ENCODE assay signal across 12 cellular contexts in the genomic region with DNA sequence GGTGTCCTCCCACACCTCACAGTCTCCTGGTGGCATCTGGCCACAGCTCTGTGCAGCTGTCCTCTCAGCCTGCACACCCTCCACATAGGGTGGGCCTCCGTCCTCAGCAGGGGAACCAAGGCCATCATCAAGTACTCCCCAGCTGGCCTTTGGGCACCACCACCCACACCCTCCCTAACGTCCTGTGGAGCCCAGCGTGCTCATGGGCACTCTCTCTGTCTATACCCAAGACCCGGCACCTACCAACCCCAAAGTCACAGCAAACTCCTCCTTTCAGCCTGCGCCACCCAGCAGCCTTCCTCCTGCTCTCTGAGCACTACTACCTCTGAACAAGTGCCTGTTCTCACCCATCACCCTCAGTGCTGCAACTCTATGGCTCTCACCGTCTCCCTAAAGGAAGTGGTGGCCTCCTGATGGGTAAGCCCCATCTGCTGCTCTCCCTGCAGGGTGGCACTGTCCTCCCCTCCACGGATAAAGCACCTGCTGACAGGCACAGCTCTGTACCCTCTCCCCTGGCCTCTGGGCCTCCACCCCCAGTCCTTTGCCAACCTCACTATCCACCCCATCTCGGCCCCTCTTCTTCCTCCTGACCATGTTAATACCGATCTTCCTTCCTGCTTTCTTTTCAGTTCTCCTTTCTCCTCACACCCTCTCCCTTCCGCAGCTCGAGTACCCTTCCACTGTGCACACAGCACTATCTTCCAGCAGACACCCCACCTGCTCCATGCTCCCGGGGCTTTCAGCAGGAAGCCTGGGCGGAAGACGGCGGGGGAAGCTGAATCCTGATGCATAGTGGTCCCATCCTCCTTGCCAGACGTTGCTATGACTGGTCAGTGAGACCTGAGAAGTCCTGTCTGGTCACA. TPM values are rescaled to one million over a fixed set of nuclear protein-coding genes. Genes with fewer than 3 reads are reported as not detected.
DNase-seq lines count a peak whose midpoint lies in the region; ATAC-seq, FAIRE-seq and TF ChIP-seq lines count a peak whose summit lies in the region.
"Had no signal": no experiment of that assay in that cellular context is flagged by ENCODE, and none has a peak within 500 bp of the region (broad histone marks: within the 10 kb centered on the region; RNA-seq: fewer than 3 reads in every experiment).

No MANE protein-coding gene starts in this region.

- H3K36me3 ChIP-seq in CD4-positive, alpha-beta memory T cell (ENCODE audit: insufficient read depth, low read length), result peaks cover 3% of the 10 kb centered on the region
- no peaks in the 10 kb centered on the region for H3K36me3 ChIP-seq in pancreas
- H3K36me3 ChIP-seq: HAP-1 had no signal

- no peak for ATAC-seq in pancreas

- no peak overlapping the region for H3K4me3 ChIP-seq in CD4-positive, alpha-beta memory T cell (ENCODE audit: low read length in 2 of 2)
- H3K4me3 ChIP-seq in Jurkat, Clone E6-1 (ENCODE audit: low read length), result no peak overlapping the region
- H3K4me3 ChIP-seq in pancreas, result no peak overlapping the region
- H3K4me3 ChIP-seq: HAP-1, suprapubic skin had no signal

- no peak overlapping the region for H3K4me3 Mint-ChIP-seq in CD4-positive, alpha-beta memory T cell
- H3K4me3 Mint-ChIP-seq in immature natural killer cell, result peak overlapping the region in 2 of 5 donors; percentile 18 to 36

- CTCF ChIA-PET in CD4-positive, alpha-beta memory T cell (lab: Charles Lee; ENCODE audit: partially characterized antibody), result no interaction called here

- no peaks in the 10 kb centered on the region for H3K27me3 Mint-ChIP-seq in CD4-positive, alpha-beta memory T cell
- H3K27me3 Mint-ChIP-seq in immature natural killer cell (ENCODE audit: low read depth in 3 of 3), result peaks cover 0 to 2% (median 0%) of the 10 kb centered on the region in 3 donors

- H3K4me1 Mint-ChIP-seq in CD4-positive, alpha-beta memory T cell, result peaks cover 3 to 19% (median 13%) of the 10 kb centered on the region in 4 donors
- H3K4me1 Mint-ChIP-seq in immature natural killer cell, result peaks cover 11 to 19% of the 10 kb centered on the region in 2 donors

- peaks cover 17% of the 10 kb centered on the region in 2 donors for H3K36me3 Mint-ChIP-seq in CD4-positive, alpha-beta memory T cell
- peaks cover 0 to 13% (median 0%) of the 10 kb centered on the region in 3 donors for H3K36me3 Mint-ChIP-seq in immature natural killer cell

- WGBS in pancreas, 2 donors, result 85 to 89% methylated on average over 16 of the region's 16 CpGs

- H3K27ac ChIP-seq in CD4-positive, alpha-beta memory T cell (ENCODE audit: low read depth, low read length), result no peak overlapping the region
- no peak overlapping the region for H3K27ac ChIP-seq in pancreas
- H3K27ac ChIP-seq: suprapubic skin had no signal

- POLR2A ChIA-PET in CD4-positive, alpha-beta memory T cell (lab: Charles Lee; ENCODE audit: partially characterized antibody), result no interaction called here

- no peaks in the 10 kb centered on the region for H3K27me3 ChIP-seq in CD4-positive, alpha-beta memory T cell (ENCODE audit: insufficient read depth, low read length)
- H3K27me3 ChIP-seq in pancreas, result no peaks in the 10 kb centered on the region
- H3K27me3 ChIP-seq: suprapubic skin had no signal

- FAIRE-seq in GM18507 (lab: Jason Lieb, UNC) (peak; percentile 66), pancreas (lab: Jason Lieb, UNC) (no peak)

- no peaks in the 10 kb centered on the region for H3K4me1 ChIP-seq in CD4-positive, alpha-beta memory T cell (ENCODE audit: insufficient read depth, low read length)
- no peaks in the 10 kb centered on the region for H3K4me1 ChIP-seq in pancreas
- H3K4me1 ChIP-seq: HAP-1 had no signal

- intact Hi-C loops in CD4-positive, alpha-beta memory T cell (cut with micrococcal nuclease), result no loop called here
- intact Hi-C loops in pancreas (cut with DNase I), result no loop called here

- DNase-seq in CD4-positive, alpha-beta memory T cell, result no peak
- peak; percentile 23 for DNase-seq in GM18507 (ENCODE audit: extremely low spot score, insufficient read length, low read depth)
- DNase-seq in Jurkat, Clone E6-1 (ENCODE audit: low read depth, low spot score), result peak; percentile 67
- DNase-seq in immature natural killer cell, result no peak
- DNase-seq in pancreas, result no peak
- DNase-seq in amniotic stem cell (lab: John Stamatoyannopoulos, UW), result no peak
- DNase-seq in stimulated activated CD4-positive, alpha-beta T cell treated with anti-CD3 and anti-CD28 coated beads, Interleukin-2, amount 100 ng/mL, for 24 hours, result no peak
- DNase-seq in HuH-7.5 (ENCODE audit: low spot score), result no peak
- DNase-seq: amygdala, cortex of kidney had no signal

- H3K9me3 ChIP-seq in CD4-positive, alpha-beta memory T cell (ENCODE audit: control insufficient read depth in 1 of 2, low read length in 2 of 2), result no peaks in the 10 kb centered on the region
- H3K9me3 ChIP-seq in pancreas, result no peaks in the 10 kb centered on the region
- H3K9me3 ChIP-seq: HAP-1, suprapubic skin had no signal

- H3K9me3 Mint-ChIP-seq in CD4-positive, alpha-beta memory T cell, result no peaks in the 10 kb centered on the region
- H3K9me3 Mint-ChIP-seq in immature natural killer cell, result no peaks in the 10 kb centered on the region

- H3K27ac Mint-ChIP-seq in CD4-positive, alpha-beta memory T cell, result peak overlapping the region in 5 of 7 donors; percentile 19 to 70 (median 31)
- H3K27ac Mint-ChIP-seq in immature natural killer cell, result peak overlapping the region in 5 of 6 donors; percentile 25 to 82 (median 72)

- no peak for TF ChIP-seq CTCF in pancreas (IDR thresholded peaks at IDR 0.05)

RNA-seq across cellular contexts. Expression of a gene that starts 31.5 kb away (rescaled TPM):
- 10 to 100 TPM; 32.5 to 41.2 TPM for total RNA-seq in CD4-positive, alpha-beta memory T cell
- polyA plus RNA-seq in CD4-positive, alpha-beta memory T cell, result 10 to 100 TPM; 22.5 to 33.1 TPM
- 51.0 TPM for polyA plus RNA-seq in Jurkat, Clone E6-1 (2012; ENCODE audit: insufficient read depth, insufficient read length)
- polyA plus RNA-seq in immature natural killer cell, result 10 to 100 TPM; 24.1 to 28.0 (median 25.4) TPM
- 10 to 100 TPM; 25.1 to 38.1 (median 31.1) TPM for total RNA-seq in pancreas
- 10 to 100 TPM; 19.4 to 33.0 TPM for polyA plus RNA-seq in pancreas

Comparison
In these comparisons a context has a peak if more than half of its experiments do, and no peak if none do; other contexts are left out.
1. DNase-seq: peak in GM18507 (single experiment) and Jurkat, Clone E6-1 (single experiment); none in CD4-positive, alpha-beta memory T cell (0 of 5), immature natural killer cell (0 of 3), pancreas (0 of 6), amniotic stem cell (single experiment), stimulated activated CD4-positive, alpha-beta T cell treated with anti-CD3 and anti-CD28 coated beads, Interleukin-2, amount 100 ng/mL, for 24 hours (0 of 2) and HuH-7.5 (single experiment).